Comparison of ENCODE assay signal across 1 cellular context in the genomic region with DNA sequence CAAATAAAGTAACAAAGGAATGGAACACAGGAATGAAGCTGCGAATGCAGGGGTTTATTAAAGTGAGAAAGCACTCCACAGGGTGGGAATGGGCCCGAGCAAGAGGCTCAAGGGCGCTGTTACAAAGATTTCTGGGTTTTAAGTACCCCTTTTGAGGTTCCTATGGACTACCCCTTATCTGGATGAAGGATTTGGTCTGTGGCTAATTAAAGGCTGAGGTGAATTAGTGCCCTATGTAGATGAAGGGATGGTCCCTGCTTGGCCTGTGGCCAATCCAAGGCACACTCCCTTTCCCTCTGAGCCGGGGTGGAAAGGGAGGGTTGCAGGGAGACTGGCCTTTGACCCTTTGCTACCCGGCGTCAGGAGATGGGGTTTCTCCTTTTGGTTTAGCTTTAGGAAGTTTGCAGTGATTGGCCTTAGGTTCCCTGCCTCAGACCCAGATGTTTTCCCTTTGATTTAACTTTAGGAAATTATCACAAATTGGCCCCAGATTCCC.
TF ChIP-seq lines count a peak whose summit lies in the region.

No MANE protein-coding gene starts in this region.

TF ChIP-seq in K562, 482 proteins besides CTCF, POLR2A, EP300 and RAD21 (continued from another document):
- TF ChIP-seq, protein P1, sequence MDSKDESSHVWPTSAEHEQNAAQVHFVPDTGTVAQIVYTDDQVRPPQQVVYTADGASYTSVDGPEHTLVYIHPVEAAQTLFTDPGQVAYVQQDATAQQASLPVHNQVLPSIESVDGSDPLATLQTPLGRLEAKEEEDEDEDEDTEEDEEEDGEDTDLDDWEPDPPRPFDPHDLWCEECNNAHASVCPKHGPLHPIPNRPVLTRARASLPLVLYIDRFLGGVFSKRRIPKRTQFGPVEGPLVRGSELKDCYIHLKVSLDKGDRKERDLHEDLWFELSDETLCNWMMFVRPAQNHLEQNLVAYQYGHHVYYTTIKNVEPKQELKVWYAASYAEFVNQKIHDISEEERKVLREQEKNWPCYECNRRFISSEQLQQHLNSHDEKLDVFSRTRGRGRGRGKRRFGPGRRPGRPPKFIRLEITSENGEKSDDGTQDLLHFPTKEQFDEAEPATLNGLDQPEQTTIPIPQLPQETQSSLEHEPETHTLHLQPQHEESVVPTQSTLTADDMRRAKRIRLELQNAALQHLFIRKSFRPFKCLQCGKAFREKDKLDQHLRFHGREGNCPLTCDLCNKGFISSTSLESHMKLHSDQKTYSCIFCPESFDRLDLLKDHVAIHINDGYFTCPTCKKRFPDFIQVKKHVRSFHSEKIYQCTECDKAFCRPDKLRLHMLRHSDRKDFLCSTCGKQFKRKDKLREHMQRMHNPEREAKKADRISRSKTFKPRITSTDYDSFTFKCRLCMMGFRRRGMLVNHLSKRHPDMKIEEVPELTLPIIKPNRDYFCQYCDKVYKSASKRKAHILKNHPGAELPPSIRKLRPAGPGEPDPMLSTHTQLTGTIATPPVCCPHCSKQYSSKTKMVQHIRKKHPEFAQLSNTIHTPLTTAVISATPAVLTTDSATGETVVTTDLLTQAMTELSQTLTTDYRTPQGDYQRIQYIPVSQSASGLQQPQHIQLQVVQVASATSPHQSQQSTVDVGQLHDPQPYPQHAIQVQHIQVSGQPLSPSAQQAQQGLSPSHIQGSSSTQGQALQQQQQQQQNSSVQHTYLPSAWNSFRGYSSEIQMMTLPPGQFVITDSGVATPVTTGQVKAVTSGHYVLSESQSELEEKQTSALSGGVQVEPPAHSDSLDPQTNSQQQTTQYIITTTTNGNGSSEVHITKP (IDR thresholded peaks at IDR 0.05; ENCODE audit: partially characterized antibody), result peak; percentile 94
TF ChIP-seq in K562: peak in this region for 2.
